8 cellular contexts compared by ENCODE assay signal in genomic region chr12:57751432-57751787, GRCh38. TPM values are rescaled to one million over a fixed set of nuclear protein-coding genes. Genes with fewer than 3 reads are reported as not detected.
DNase-seq lines count a peak whose midpoint lies in the region; ATAC-seq and TF ChIP-seq lines count a peak whose summit lies in the region.

No MANE protein-coding gene starts in this region.

- H3K27me3 ChIP-seq in SK-N-SH (ENCODE audit: insufficient read depth) (no peaks in the 10 kb centered on the region), stomach smooth muscle (ENCODE audit: control insufficient read depth in 1 of 2, insufficient read depth in 2 of 2, low read length in 2 of 2) (no peaks in the 10 kb centered on the region)

- POLR2A ChIA-PET in SK-N-SH (lab: Yijun Ruan, JAX) = interaction anchor here (1.0 to 1.1 kb wide), 2 partner anchors 14 to 25 kb away, joined by 3 to 7 read pairs; no protein-coding TSS in a partner anchor

- no peaks in the 10 kb centered on the region for H3K9me2 ChIP-seq in SK-N-SH

- ATAC-seq in SK-N-SH treated with all-trans-retinoic acid at 6 μM for 48 hours = no peak; the same call in 2 of the 3 replicates

- H4K20me1 ChIP-seq in SK-N-SH (ENCODE audit: insufficient read depth) = no peaks in the 10 kb centered on the region

- no peak for DNase-seq in SK-N-SH
- DNase-seq in activated T-helper 2 cell treated with anti-CD3 and anti-CD28 coated beads, Interferon-gamma antibody, Interleukin-2, Interleukin-4, amounts not matched to agents 10 μg/mL and 5 μg/mL and 100 μg/mL, durations not matched to agents 14 hours and 24 hours and 36 hours (ENCODE audit: low spot score) = no peak
- no peak for DNase-seq in immature natural killer cell
- no peak for DNase-seq in CD1c-positive myeloid dendritic cell (ENCODE audit: extremely low spot score)
- DNase-seq in DMS114 treated with DMSO at 0.1 percent for 48 hours (lab: John Stamatoyannopoulos, UW; ENCODE audit: unreplicated experiment) = no peak
- DNase-seq in H4 (ENCODE audit: low spot score) = no peak

- H3K36me3 Mint-ChIP-seq in activated T-helper 2 cell treated with anti-CD3 and anti-CD28 coated beads, Interferon-gamma antibody, Interleukin-2, Interleukin-4, amounts not matched to agents 10 μg/mL and 5 μg/mL and 100 μg/mL, durations not matched to agents 14 hours and 24 hours and 36 hours (ENCODE audit: low read depth) = peaks cover 52% of the 10 kb centered on the region
- peaks cover 4 to 15% (median 4%) of the 10 kb centered on the region in 3 donors for H3K36me3 Mint-ChIP-seq in immature natural killer cell

- H2AFZ ChIP-seq in SK-N-SH (ENCODE audit: low read depth) = no peak overlapping the region; the same call in 1 of the 2 replicates

- peak overlapping the region; percentile 94 for H3K4me3 Mint-ChIP-seq in activated T-helper 2 cell treated with anti-CD3 and anti-CD28 coated beads, Interferon-gamma antibody, Interleukin-2, Interleukin-4, amounts not matched to agents 10 μg/mL and 5 μg/mL and 100 μg/mL, durations not matched to agents 14 hours and 24 hours and 36 hours (ENCODE audit: low read depth)
- peak overlapping the region; percentile 87 to 95 (median 87) for H3K4me3 Mint-ChIP-seq in immature natural killer cell

- H3K79me2 ChIP-seq in SK-N-SH (ENCODE audit: insufficient read depth) = peaks cover 38% of the 10 kb centered on the region

- H3K27ac ChIP-seq in SK-N-SH (ENCODE audit: low read depth in 2 of 2, low read length in 1 of 2) (peak overlapping the region; percentile 85 to 89), stomach smooth muscle (ENCODE audit: low read length) (peak overlapping the region; percentile 80)

- peak overlapping the region; percentile 92 for H3K27ac Mint-ChIP-seq in activated T-helper 2 cell treated with anti-CD3 and anti-CD28 coated beads, Interferon-gamma antibody, Interleukin-2, Interleukin-4, amounts not matched to agents 10 μg/mL and 5 μg/mL and 100 μg/mL, durations not matched to agents 14 hours and 24 hours and 36 hours
- H3K27ac Mint-ChIP-seq in immature natural killer cell = peak overlapping the region; percentile 89 to 99 (median 96)

- H3K9ac ChIP-seq in SK-N-SH (peak overlapping the region; percentile 96), stomach smooth muscle (ENCODE audit: low read length in 2 of 2) (peak overlapping the region; percentile 88 to 92)

- TF ChIP-seq RAD21 in SK-N-SH (IDR thresholded peaks at IDR 0.05; ENCODE audit: low read length) = no peak

- 5% methylated on average over 8 of the region's 8 CpGs for WGBS in SK-N-SH (ENCODE audit: low lambda C conversion rate)

- H3K27me3 Mint-ChIP-seq in activated T-helper 2 cell treated with anti-CD3 and anti-CD28 coated beads, Interferon-gamma antibody, Interleukin-2, Interleukin-4, amounts not matched to agents 10 μg/mL and 5 μg/mL and 100 μg/mL, durations not matched to agents 14 hours and 24 hours and 36 hours (ENCODE audit: low read depth) = no peaks in the 10 kb centered on the region
- H3K27me3 Mint-ChIP-seq in immature natural killer cell (ENCODE audit: low read depth in 3 of 3) = peaks cover 6 to 11% (median 9%) of the 10 kb centered on the region in 3 donors

- intact Hi-C loops in activated T-helper 2 cell treated with anti-CD3 and anti-CD28 coated beads, Interferon-gamma antibody, Interleukin-2, Interleukin-4, amounts not matched to agents 10 μg/mL and 5 μg/mL and 100 μg/mL, durations not matched to agents 14 hours and 24 hours and 36 hours (cut with micrococcal nuclease) = no loop called here

- H3K4me1 ChIP-seq in SK-N-SH (ENCODE audit: control insufficient read depth in 1 of 2, insufficient read depth in 2 of 2, low read depth in 1 of 2, low read length in 1 of 2) = peaks cover 8 to 36% of the 10 kb centered on the region in 2 experiments
- peaks cover 29% of the 10 kb centered on the region for H3K4me1 ChIP-seq in stomach smooth muscle (ENCODE audit: control insufficient read depth, insufficient read depth, low read length)

- H3K4me2 ChIP-seq in SK-N-SH = peak overlapping the region; percentile 92

- H3K36me3 ChIP-seq in SK-N-SH (replicated peaks in 1 of 2; ENCODE audit: control insufficient read depth in 1 of 2, insufficient read depth in 2 of 2, low read length in 1 of 2) (peaks cover 27 to 46% of the 10 kb centered on the region in 2 experiments), stomach smooth muscle (ENCODE audit: control insufficient read depth in 2 of 2, insufficient read depth in 2 of 2, low read length in 2 of 2) (peaks cover 15% of the 10 kb centered on the region in 2 donors)

- H3K4me1 Mint-ChIP-seq in activated T-helper 2 cell treated with anti-CD3 and anti-CD28 coated beads, Interferon-gamma antibody, Interleukin-2, Interleukin-4, amounts not matched to agents 10 μg/mL and 5 μg/mL and 100 μg/mL, durations not matched to agents 14 hours and 24 hours and 36 hours (ENCODE audit: low read depth) = peaks cover 45% of the 10 kb centered on the region
- peaks cover 48 to 64% of the 10 kb centered on the region in 2 donors for H3K4me1 Mint-ChIP-seq in immature natural killer cell

- no peaks in the 10 kb centered on the region for H3K9me3 Mint-ChIP-seq in activated T-helper 2 cell treated with anti-CD3 and anti-CD28 coated beads, Interferon-gamma antibody, Interleukin-2, Interleukin-4, amounts not matched to agents 10 μg/mL and 5 μg/mL and 100 μg/mL, durations not matched to agents 14 hours and 24 hours and 36 hours
- no peaks in the 10 kb centered on the region for H3K9me3 Mint-ChIP-seq in immature natural killer cell

- H3K4me3 ChIP-seq in SK-N-SH (ENCODE audit: low read depth in 2 of 2, low read length in 1 of 2) (peak overlapping the region; percentile 85 to 88), stomach smooth muscle (ENCODE audit: low read length in 2 of 2) (peak overlapping the region; percentile 73 to 87)

- peaks cover 37% of the 10 kb centered on the region for H3F3A ChIP-seq in SK-N-SH (replicated peaks; ENCODE audit: insufficient read depth)

- H3K9me3 ChIP-seq in SK-N-SH (no peaks in the 10 kb centered on the region), stomach smooth muscle (ENCODE audit: control insufficient read depth in 2 of 2, low read length in 2 of 2) (no peaks in the 10 kb centered on the region)

- TF ChIP-seq EP300 in SK-N-SH (IDR thresholded peaks at IDR 0.05; ENCODE audit: borderline replicate concordance in 1 of 2, low read depth in 1 of 2, low read length in 1 of 2) = no peak

- TF ChIP-seq CTCF in SK-N-SH (IDR thresholded peaks at IDR 0.05) = no peak

- CTCF ChIA-PET in SK-N-SH (lab: Yijun Ruan, JAX) = interaction anchor here (1.1 to 1.7 kb wide), 2 partner anchors 14 kb away, joined by 6 to 13 read pairs; partner anchors contain the start of gene AGAP2

TF ChIP-seq in SK-N-SH, 30 proteins besides CTCF, POLR2A, EP300 and RAD21 (continues in another document):
- TF ChIP-seq GABPA (IDR thresholded peaks at IDR 0.05; ENCODE audit: low read depth) (no peak), ELF1 (IDR thresholded peaks at IDR 0.05) (no peak), TEAD4 (IDR thresholded peaks at IDR 0.05; ENCODE audit: borderline replicate concordance, insufficient read depth) (no peak)

RNA-seq across cellular contexts. Expression of gene CDK4, which starts 0.7 kb away (rescaled TPM):
- polyA plus RNA-seq in SK-N-SH (2012; rRNA removed) (324 and 395 TPM in 2 replicates), immature natural killer cell (100 to 1,000 TPM in 1 of 3 donors, 10 to 100 TPM in 2; 68.7 to 133 (median 75.6) TPM)
- 245 and 311 TPM in 2 replicates for polyA plus RNA-seq in SK-N-SH (2012; cell fraction: cytosol; rRNA removed)
- 189 and 210 TPM in 2 replicates for polyA plus RNA-seq in SK-N-SH (2012; cell fraction: nucleus; rRNA removed)
- total RNA-seq in activated T-helper 2 cell treated with anti-CD3 and anti-CD28 coated beads, Interferon-gamma antibody, Interleukin-2, Interleukin-4, amounts not matched to agents 10 μg/mL and 5 μg/mL and 100 μg/mL, durations not matched to agents 14 hours and 24 hours and 36 hours = 180 and 201 TPM in 2 replicates
- 298 and 323 TPM in 2 replicates for total RNA-seq in H4 (2014; rRNA removed; shearing (Covaris generic))

RNA-seq across cellular contexts. Expression of gene MARCHF9, which starts 3.5 kb away (rescaled TPM):
- polyA plus RNA-seq in SK-N-SH (2012; rRNA removed) (21.2 and 24.2 TPM in 2 replicates), immature natural killer cell (1 to 10 TPM; 1.7 to 4.4 (median 3.7) TPM)
- polyA plus RNA-seq in SK-N-SH (2012; cell fraction: cytosol; rRNA removed) = 11.5 and 17.1 TPM in 2 replicates
- 37.4 and 43.9 TPM in 2 replicates for polyA plus RNA-seq in SK-N-SH (2012; cell fraction: nucleus; rRNA removed)
- total RNA-seq in activated T-helper 2 cell treated with anti-CD3 and anti-CD28 coated beads, Interferon-gamma antibody, Interleukin-2, Interleukin-4, amounts not matched to agents 10 μg/mL and 5 μg/mL and 100 μg/mL, durations not matched to agents 14 hours and 24 hours and 36 hours = 24.7 and 26.2 TPM in 2 replicates
- 5.5 and 7.3 TPM in 2 replicates for total RNA-seq in H4 (2014; rRNA removed; shearing (Covaris generic))

RNA-seq across cellular contexts. Expression of gene TSPAN31, which starts 6.6 kb away (rescaled TPM):
- 36.8 and 42.8 TPM in 2 replicates for polyA plus RNA-seq in SK-N-SH (2012; rRNA removed)
- polyA plus RNA-seq in SK-N-SH (2012; cell fraction: cytosol; rRNA removed) = 41.5 and 44.8 TPM in 2 replicates
- polyA plus RNA-seq in SK-N-SH (2012; cell fraction: nucleus; rRNA removed) = 21.8 and 54.2 TPM in 2 replicates
- 23.9 and 27.0 TPM in 2 replicates for total RNA-seq in activated T-helper 2 cell treated with anti-CD3 and anti-CD28 coated beads, Interferon-gamma antibody, Interleukin-2, Interleukin-4, amounts not matched to agents 10 μg/mL and 5 μg/mL and 100 μg/mL, durations not matched to agents 14 hours and 24 hours and 36 hours
- polyA plus RNA-seq in immature natural killer cell = 100 to 1,000 TPM in 1 of 3 donors, 10 to 100 TPM in 2; 62.1 to 103 (median 72.6) TPM
- 64.1 and 76.5 TPM in 2 replicates for total RNA-seq in H4 (2014; rRNA removed; shearing (Covaris generic))

RNA-seq across cellular contexts. Expression of gene AGAP2, which starts 12.9 kb away (rescaled TPM):
- polyA plus RNA-seq in SK-N-SH (2012; rRNA removed) (3.9 and 5.2 TPM in 2 replicates), immature natural killer cell (10 to 100 TPM in 1 of 3 donors, 1 to 10 TPM in 2; 1.4 to 10.5 (median 3.2) TPM)
- polyA plus RNA-seq in SK-N-SH (2012; cell fraction: cytosol; rRNA removed) = 1.7 and 2.9 TPM in 2 replicates
- polyA plus RNA-seq in SK-N-SH (2012; cell fraction: nucleus; rRNA removed) = 19.2 and 24.6 TPM in 2 replicates
- total RNA-seq in activated T-helper 2 cell treated with anti-CD3 and anti-CD28 coated beads, Interferon-gamma antibody, Interleukin-2, Interleukin-4, amounts not matched to agents 10 μg/mL and 5 μg/mL and 100 μg/mL, durations not matched to agents 14 hours and 24 hours and 36 hours = 28.9 and 29.0 TPM in 2 replicates
- 0.99 and 2.4 TPM in 2 replicates for total RNA-seq in H4 (2014; rRNA removed; shearing (Covaris generic))

RNA-seq across cellular contexts. Expression of gene CYP27B1, which starts 15.5 kb away (rescaled TPM):
- polyA plus RNA-seq in SK-N-SH (2012; rRNA removed) (1.7 and 2.3 TPM in 2 replicates), immature natural killer cell (not detected)
- 0.41 and 0.59 TPM in 2 replicates for polyA plus RNA-seq in SK-N-SH (2012; cell fraction: cytosol; rRNA removed)
- 19.4 TPM in 2 replicates for polyA plus RNA-seq in SK-N-SH (2012; cell fraction: nucleus; rRNA removed)
- 11.3 and 13.0 TPM in 2 replicates for total RNA-seq in activated T-helper 2 cell treated with anti-CD3 and anti-CD28 coated beads, Interferon-gamma antibody, Interleukin-2, Interleukin-4, amounts not matched to agents 10 μg/mL and 5 μg/mL and 100 μg/mL, durations not matched to agents 14 hours and 24 hours and 36 hours
- 0.48 TPM in 1 of 2 replicates, not detected in the other for total RNA-seq in H4 (2014; rRNA removed; shearing (Covaris generic))
